Comparison of ENCODE assay signal across 1 cellular context in genomic region chr10:101060036-101060950, GRCh38.
TF ChIP-seq lines count a peak whose summit lies in the region.

No MANE protein-coding gene starts in this region.

TF ChIP-seq in WTC11, 78 proteins besides CTCF, POLR2A, EP300 and RAD21 (continued from another document):
- TF ChIP-seq CREM (CRISPR knock-in tag; IDR thresholded peaks at IDR 0.05) (no peak; the same call in 1 of the 2 replicates), NFE2L1 (CRISPR knock-in tag; IDR thresholded peaks at IDR 0.05) (0 out of 2 replicates have a peak, but pooled peaks have one; percentile 43), IRF1 (CRISPR knock-in tag; IDR thresholded peaks at IDR 0.05) (no peak), TEAD1 (CRISPR knock-in tag; IDR thresholded peaks at IDR 0.05) (0 out of 2 replicates have a peak, but pooled peaks have one; percentile 5), ZNF138 (CRISPR knock-in tag; conservative IDR thresholded peaks at IDR 0.05) (no peak), E2F4 (CRISPR knock-in tag; IDR thresholded peaks at IDR 0.05; ENCODE audit: borderline replicate concordance, low read depth) (peak; percentile 90; the same call in 1 of the 2 replicates), CREB1 (CRISPR knock-in tag; IDR thresholded peaks at IDR 0.05) (no peak), ARID4B (CRISPR knock-in tag; IDR thresholded peaks at IDR 0.05; ENCODE audit: borderline replicate concordance) (peak; percentile 40; the same call in 1 of the 2 replicates)
- TF ChIP-seq, protein P1, sequence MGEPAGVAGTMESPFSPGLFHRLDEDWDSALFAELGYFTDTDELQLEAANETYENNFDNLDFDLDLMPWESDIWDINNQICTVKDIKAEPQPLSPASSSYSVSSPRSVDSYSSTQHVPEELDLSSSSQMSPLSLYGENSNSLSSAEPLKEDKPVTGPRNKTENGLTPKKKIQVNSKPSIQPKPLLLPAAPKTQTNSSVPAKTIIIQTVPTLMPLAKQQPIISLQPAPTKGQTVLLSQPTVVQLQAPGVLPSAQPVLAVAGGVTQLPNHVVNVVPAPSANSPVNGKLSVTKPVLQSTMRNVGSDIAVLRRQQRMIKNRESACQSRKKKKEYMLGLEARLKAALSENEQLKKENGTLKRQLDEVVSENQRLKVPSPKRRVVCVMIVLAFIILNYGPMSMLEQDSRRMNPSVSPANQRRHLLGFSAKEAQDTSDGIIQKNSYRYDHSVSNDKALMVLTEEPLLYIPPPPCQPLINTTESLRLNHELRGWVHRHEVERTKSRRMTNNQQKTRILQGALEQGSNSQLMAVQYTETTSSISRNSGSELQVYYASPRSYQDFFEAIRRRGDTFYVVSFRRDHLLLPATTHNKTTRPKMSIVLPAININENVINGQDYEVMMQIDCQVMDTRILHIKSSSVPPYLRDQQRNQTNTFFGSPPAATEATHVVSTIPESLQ (CRISPR knock-in tag; IDR thresholded peaks at IDR 0.05), result no peak
